In the genomic region with DNA sequence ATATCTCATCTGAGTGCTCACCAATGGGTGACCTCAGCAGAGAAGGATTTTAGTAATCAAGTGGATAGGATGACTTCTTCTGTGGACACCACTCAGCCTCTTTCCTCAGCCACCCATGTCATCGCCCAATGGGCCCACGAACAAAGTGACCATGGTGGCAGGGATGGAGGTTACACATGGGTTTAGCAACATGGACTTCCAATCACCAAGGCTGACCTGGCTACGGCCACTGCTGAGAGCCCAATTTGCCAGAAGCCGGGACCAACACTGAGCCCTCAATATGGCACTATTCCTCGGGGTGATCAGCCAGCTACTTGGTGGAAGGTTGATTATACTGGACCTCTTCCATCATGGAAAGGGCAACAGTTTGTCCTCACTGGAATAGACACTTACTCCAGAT, we compare ENCODE assay signal across 8 cellular contexts.
"Had no signal": no experiment of that assay in that cellular context is flagged by ENCODE, and none has a peak within 500 bp of the region (broad histone marks: within the 10 kb centered on the region; RNA-seq: fewer than 3 reads in every experiment).

No MANE protein-coding gene starts in this region.

- ATAC-seq: GM23338, HCT116 had no signal

- DNase-seq: GM23248, GOT3, H7, H9, HCEC 1CT, HFFc6 had no signal
